9 cellular contexts compared by ENCODE assay signal in genomic region chr3:57077630-57078365, GRCh38. TPM values are rescaled to one million over a fixed set of nuclear protein-coding genes. Genes with fewer than 3 reads are reported as not detected.
DNase-seq lines count a peak whose midpoint lies in the region; ATAC-seq and TF ChIP-seq lines count a peak whose summit lies in the region.
"Had no signal": no experiment of that assay in that cellular context is flagged by ENCODE, and none has a peak within 500 bp of the region (broad histone marks: within the 10 kb centered on the region; RNA-seq: fewer than 3 reads in every experiment).

No MANE protein-coding gene starts in this region.

- H3K27me3 ChIP-seq in CD8-positive, alpha-beta memory T cell (ENCODE audit: insufficient read depth, low read length, poor library complexity, severe bottlenecking), result peaks cover 26% of the 10 kb centered on the region
- H3K27me3 ChIP-seq in Peyer's patch (peaks cover 0 to 4% of the 10 kb centered on the region in 2 donors), esophagus squamous epithelium (peaks cover 0 to 3% (median 0%) of the 10 kb centered on the region in 4 donors), trophoblast cell (ENCODE audit: insufficient read depth, low read length) (no peaks in the 10 kb centered on the region)

- no peak for DNase-seq in CD8-positive, alpha-beta memory T cell
- DNase-seq in Peyer's patch (no peak), esophagus squamous epithelium (lab: John Stamatoyannopoulos, UW) (no peak), trophoblast cell (no peak), NCI-H2081 treated with DMSO at 0.1 percent for 48 hours (lab: John Stamatoyannopoulos, UW) (no peak), sciatic nerve (ENCODE audit: low spot score) (no peak), DMS79 treated with DMSO at 0.1 percent for 48 hours (lab: John Stamatoyannopoulos, UW) (no peak)
- DNase-seq: NCI-H1930 had no signal

- H3K4me3 ChIP-seq in CD8-positive, alpha-beta memory T cell (ENCODE audit: low read length), result peak overlapping the region; percentile 51
- H3K4me3 ChIP-seq in Peyer's patch, result peak overlapping the region; percentile 54 to 98 (median 66)
- H3K4me3 ChIP-seq in esophagus squamous epithelium, result peak overlapping the region; percentile 75 to 95 (median 88)
- peak overlapping the region; percentile 86 for H3K4me3 ChIP-seq in trophoblast cell (ENCODE audit: low read depth, low read length)

- no peak overlapping the region for H2BK12ac ChIP-seq in trophoblast cell (ENCODE audit: low read length)

- ATAC-seq in sciatic nerve (no peak), GM19452 (IDR thresholded peaks at IDR 0.05; ENCODE audit: unreplicated experiment) (no peak)

- POLR2A ChIA-PET in CD8-positive, alpha-beta memory T cell (lab: Charles Lee), result no interaction called here

- no peak overlapping the region for H3K23ac ChIP-seq in trophoblast cell (ENCODE audit: low read length)

- no peak overlapping the region for H3K27ac Mint-ChIP-seq in CD8-positive, alpha-beta memory T cell

- intact Hi-C loops in esophagus squamous epithelium (cut with DNase I), result no loop called here
- intact Hi-C loops in sciatic nerve (cut with DNase I), result no loop called here

- H3K36me3 Mint-ChIP-seq in CD8-positive, alpha-beta memory T cell, result no peaks in the 10 kb centered on the region

- peak overlapping the region; percentile 99 for H2AFZ ChIP-seq in trophoblast cell (ENCODE audit: insufficient read depth, low read length, poor library complexity)

- peak overlapping the region; percentile 27 for H4K12ac ChIP-seq in trophoblast cell (ENCODE audit: low read depth, low read length)

- no peaks in the 10 kb centered on the region for H3K36me3 ChIP-seq in CD8-positive, alpha-beta memory T cell (ENCODE audit: insufficient read depth, low read length)
- H3K36me3 ChIP-seq in Peyer's patch (no peaks in the 10 kb centered on the region), esophagus squamous epithelium (peaks cover 0 to 10% (median 0%) of the 10 kb centered on the region in 3 donors), trophoblast cell (ENCODE audit: control insufficient read depth in 1 of 2, insufficient read depth in 2 of 2, low read length in 2 of 2) (peaks cover 0 to 1% of the 10 kb centered on the region in 2 experiments)

- no peak overlapping the region for H3K27ac ChIP-seq in CD8-positive, alpha-beta memory T cell (ENCODE audit: low read depth, low read length)
- H3K27ac ChIP-seq in Peyer's patch (no peak overlapping the region), esophagus squamous epithelium (peak overlapping the region; percentile 84 to 93 (median 91)), trophoblast cell (ENCODE audit: low read depth, low read length) (peak overlapping the region; percentile 44)

- peaks cover 3% of the 10 kb centered on the region for H3K79me2 ChIP-seq in trophoblast cell (ENCODE audit: control insufficient read depth, insufficient read depth, low read length, poor library complexity)

- peaks cover 12% of the 10 kb centered on the region for H3K79me1 ChIP-seq in trophoblast cell (ENCODE audit: low read length)

- H4K91ac ChIP-seq in trophoblast cell (ENCODE audit: low read depth, low read length), result no peak overlapping the region

- H3K9me3 Mint-ChIP-seq in CD8-positive, alpha-beta memory T cell, result peaks cover 0 to 2% (median 0%) of the 10 kb centered on the region in 5 donors

- H3K4me3 Mint-ChIP-seq in CD8-positive, alpha-beta memory T cell, result peak overlapping the region; percentile 6 to 89 (median 75)

- no peak overlapping the region for H3K4ac ChIP-seq in trophoblast cell (ENCODE audit: low read depth, low read length)

- peaks cover 10% of the 10 kb centered on the region for H3K4me1 ChIP-seq in CD8-positive, alpha-beta memory T cell (ENCODE audit: insufficient read depth, low read length)
- H3K4me1 ChIP-seq in Peyer's patch (peaks cover 0 to 13% (median 4%) of the 10 kb centered on the region in 4 donors), esophagus squamous epithelium (peaks cover 16 to 71% (median 18%) of the 10 kb centered on the region in 3 donors), trophoblast cell (ENCODE audit: control insufficient read depth in 1 of 2, insufficient read depth in 2 of 2, low read length in 2 of 2) (peaks cover 3 to 7% of the 10 kb centered on the region in 2 experiments)

- CTCF ChIA-PET in CD8-positive, alpha-beta memory T cell (lab: Charles Lee), result interaction anchor here (0.9 kb wide), 1 partner anchor 23 kb away, joined by 3 read pairs; no protein-coding TSS in a partner anchor

- H3K18ac ChIP-seq in trophoblast cell (ENCODE audit: low read length), result peak overlapping the region; percentile 54

- 1 to 54% methylated on average over 6 to 7 of the region's 11 CpGs for WGBS in esophagus squamous epithelium, 2 donors
- no CpG with 5 or more reads among the region's 11 CpGs for WGBS in trophoblast cell (ENCODE audit: extremely low coverage, insufficient coverage, insufficient read length)

- peak overlapping the region; percentile 95 for H3K4me2 ChIP-seq in trophoblast cell (ENCODE audit: low read length)

- H4K8ac ChIP-seq in trophoblast cell (ENCODE audit: low read depth, low read length), result peak overlapping the region; percentile 54

- TF ChIP-seq POLR2A in Peyer's patch (IDR thresholded peaks at IDR 0.05) (no peak), esophagus squamous epithelium (IDR thresholded peaks at IDR 0.05) (no peak)

- H3K9me3 ChIP-seq in CD8-positive, alpha-beta memory T cell (ENCODE audit: low read length), result no peaks in the 10 kb centered on the region
- no peaks in the 10 kb centered on the region for H3K9me3 ChIP-seq in Peyer's patch
- no peaks in the 10 kb centered on the region for H3K9me3 ChIP-seq in esophagus squamous epithelium
- no peaks in the 10 kb centered on the region for H3K9me3 ChIP-seq in trophoblast cell (ENCODE audit: insufficient read depth, low read depth, low read length)

- H3K27me3 Mint-ChIP-seq in CD8-positive, alpha-beta memory T cell, result peaks cover 52 to 77% of the 10 kb centered on the region in 2 donors

- peak overlapping the region; percentile 10 for H3K9ac ChIP-seq in trophoblast cell (ENCODE audit: low read length)

- no peak overlapping the region for H2BK5ac ChIP-seq in trophoblast cell (ENCODE audit: low read depth, low read length, poor library complexity)

- no peak overlapping the region for H2AK5ac ChIP-seq in trophoblast cell (ENCODE audit: low read length)

- TF ChIP-seq CTCF in Peyer's patch (IDR thresholded peaks at IDR 0.05) (no peak), esophagus squamous epithelium (IDR thresholded peaks at IDR 0.05) (no peak)

- peak overlapping the region; percentile 11 for H2BK120ac ChIP-seq in trophoblast cell (ENCODE audit: insufficient read depth, low read length, poor library complexity)

- peak overlapping the region; percentile 22 for H3K14ac ChIP-seq in trophoblast cell (ENCODE audit: low read length)

- peaks cover 5 to 16% (median 6%) of the 10 kb centered on the region in 3 donors for H3K4me1 Mint-ChIP-seq in CD8-positive, alpha-beta memory T cell

RNA-seq across cellular contexts. Expression of gene SPATA12, which starts 17.3 kb away (rescaled TPM):
- not detected for total RNA-seq in CD8-positive, alpha-beta memory T cell
- not detected for polyA plus RNA-seq in CD8-positive, alpha-beta memory T cell
- total RNA-seq in Peyer's patch (not detected), esophagus squamous epithelium (under 1 TPM in 1 of 4 donors, not detected in 3; 0.09 TPM), sciatic nerve (not detected)
- polyA plus RNA-seq in trophoblast cell (2013), result 0.05 and 0.07 TPM in 2 replicates

Comparison
In these comparisons a context has a peak if more than half of its experiments do, and no peak if none do; other contexts are left out.
1. H3K27ac ChIP-seq: peak in esophagus squamous epithelium (4 of 4) and trophoblast cell (single experiment); none in CD8-positive, alpha-beta memory T cell (single experiment) and Peyer's patch (0 of 4).
2. Peak in every context shown above with its lines, with median percentiles within 50 percentile points of each other: H3K4me3 ChIP-seq.